ENCODE assay signal across 8 cellular contexts in the genomic region with DNA sequence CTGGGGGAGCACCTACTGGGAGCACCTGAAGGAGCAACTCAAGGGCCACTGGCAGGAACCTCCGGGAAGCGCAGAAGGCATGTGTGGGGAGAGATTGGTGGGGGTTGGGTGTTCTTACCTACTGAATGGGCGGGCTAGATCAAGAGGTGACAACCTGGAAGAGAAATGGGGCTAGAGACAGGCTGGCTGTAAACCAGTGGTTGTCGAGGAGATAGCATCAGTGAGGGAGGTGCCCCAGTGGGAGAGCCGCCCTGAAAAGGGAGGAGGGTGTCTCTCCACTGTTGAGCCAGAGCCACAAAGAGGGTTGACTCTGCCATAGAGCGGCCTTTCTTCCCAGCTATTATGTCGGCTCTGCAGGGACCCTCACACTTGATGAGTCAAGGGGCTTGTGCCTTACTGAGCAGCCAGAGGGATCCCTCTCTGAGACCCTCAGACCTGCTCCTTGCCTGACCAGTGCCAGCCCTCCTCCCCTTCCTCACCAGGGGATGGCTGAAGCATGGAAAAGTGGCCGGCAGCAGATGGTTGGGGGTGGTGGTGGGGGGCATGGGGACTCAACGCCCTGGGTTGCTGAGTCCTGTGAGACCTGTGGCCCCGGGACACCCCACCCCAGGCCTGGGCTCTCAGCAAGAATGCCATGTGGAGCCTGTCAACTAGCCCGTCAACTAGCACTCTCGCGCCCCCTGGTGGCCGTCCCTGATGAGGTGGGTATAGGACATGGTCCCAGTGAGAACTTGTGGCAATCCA. TPM values are rescaled to one million over a fixed set of nuclear protein-coding genes. Genes with fewer than 3 reads are reported as not detected.
A peak's percentile ranks its signal among the peaks of the same experiment; 100 is the strongest.
DNase-seq lines count a peak whose midpoint lies in the region; ATAC-seq and TF ChIP-seq lines count a peak whose summit lies in the region.

No MANE protein-coding gene starts in this region.

- intact Hi-C loops in activated CD4-positive, alpha-beta memory T cell treated with anti-CD3 and anti-CD28 coated beads for 36 hours (cut with micrococcal nuclease), result loop anchor here (1.0 to 2.0 kb wide), 3 partner anchors 37 to 333 kb away; a partner anchor contains a TSS
- intact Hi-C loops in lower lobe of right lung (cut with DNase I), result loop anchor here (5.0 kb wide), 1 partner anchor 64 kb away; no protein-coding TSS in a partner anchor

- no peaks in the 10 kb centered on the region for H3K27me3 Mint-ChIP-seq in activated CD4-positive, alpha-beta memory T cell treated with anti-CD3 and anti-CD28 coated beads for 36 hours

- no peak overlapping the region for H3K4me3 Mint-ChIP-seq in activated CD4-positive, alpha-beta memory T cell treated with anti-CD3 and anti-CD28 coated beads for 36 hours

- peaks cover 15% of the 10 kb centered on the region for H3K4me1 Mint-ChIP-seq in activated CD4-positive, alpha-beta memory T cell treated with anti-CD3 and anti-CD28 coated beads for 36 hours (ENCODE audit: low read depth)

- peak; percentile 82 for DNase-seq in ACHN
- DNase-seq in NCI-H774 (lab: John Stamatoyannopoulos, UW), result peak; percentile 67
- DNase-seq in activated CD4-positive, alpha-beta memory T cell treated with anti-CD3 and anti-CD28 coated beads for 36 hours, result peak; percentile 97
- DNase-seq in dermis microvascular lymphatic vessel endothelial cell (ENCODE audit: low read depth in 2 of 2), result peak; percentile 43 to 75
- peak; percentile 95 for DNase-seq in lower lobe of right lung
- DNase-seq in stimulated activated CD8-positive, alpha-beta memory T cell treated with anti-CD3 and anti-CD28 coated beads, Interleukin-12 subunit alpha, Interleukin-12 subunit beta, amount 100 ng/mL, for 1 hour (ENCODE audit: low read depth), result peak; percentile 97

- H3K9me3 ChIP-seq in lower lobe of right lung, result no peaks in the 10 kb centered on the region

- H3K9me3 Mint-ChIP-seq in activated CD4-positive, alpha-beta memory T cell treated with anti-CD3 and anti-CD28 coated beads for 36 hours, result no peaks in the 10 kb centered on the region

- POLR2A ChIA-PET in activated CD4-positive, alpha-beta memory T cell treated with anti-CD3 and anti-CD28 coated beads for 36 hours (lab: Charles Lee), result interaction anchor here (2.2 kb wide), 1 partner anchor 73 kb away, joined by 4 read pairs; no protein-coding TSS in a partner anchor

- peak; percentile 74 for ATAC-seq in GM18867 (IDR thresholded peaks at IDR 0.05; ENCODE audit: unreplicated experiment)
- peak; percentile 80 for ATAC-seq in HG03439 (IDR thresholded peaks at IDR 0.05; ENCODE audit: unreplicated experiment)
- peak; percentile 97 to 98 for ATAC-seq in lower lobe of right lung

- H3K4me1 ChIP-seq in lower lobe of right lung, result peaks cover 7% of the 10 kb centered on the region

- in situ Hi-C loops in ACHN (cut with HindIII; ENCODE audit: low pct_ligation_motif_present, low pct_unique_long_range_greater_than_20kb, low sequenced_read_pairs), result no loop called here

- no peaks in the 10 kb centered on the region for H3K36me3 Mint-ChIP-seq in activated CD4-positive, alpha-beta memory T cell treated with anti-CD3 and anti-CD28 coated beads for 36 hours

- H3K27ac Mint-ChIP-seq in activated CD4-positive, alpha-beta memory T cell treated with anti-CD3 and anti-CD28 coated beads for 36 hours, result no peak overlapping the region

- H3K36me3 ChIP-seq in lower lobe of right lung, result no peaks in the 10 kb centered on the region

- H3K27ac ChIP-seq in lower lobe of right lung, result no peak overlapping the region

- no peak overlapping the region for H3K4me3 ChIP-seq in lower lobe of right lung

- CTCF ChIA-PET in activated CD4-positive, alpha-beta memory T cell treated with anti-CD3 and anti-CD28 coated beads for 36 hours (lab: Charles Lee), result interaction anchor here (0.6 to 7.2 kb wide), 12 partner anchors 9 to 330 kb away, joined by 3 to 96 read pairs (median 4); a partner anchor contains a TSS

- H3K27me3 ChIP-seq in lower lobe of right lung (ENCODE audit: low read depth), result no peaks in the 10 kb centered on the region

- TF ChIP-seq CTCF in lower lobe of right lung (IDR thresholded peaks at IDR 0.05), result peak; percentile 94

RNA-seq across cellular contexts. Expression of a gene that starts 36.4 kb away (rescaled TPM):
- 10 to 100 TPM; 21.5 to 23.6 TPM for total RNA-seq in activated CD4-positive, alpha-beta memory T cell treated with anti-CD3 and anti-CD28 coated beads for 36 hours
- total RNA-seq in dermis microvascular lymphatic vessel endothelial cell, result 14.4 and 18.1 TPM in 2 replicates
- total RNA-seq in lower lobe of right lung, result 23.9 TPM

RNA-seq across cellular contexts. Expression of a gene that starts 57.0 kb away (rescaled TPM):
- 100 to 1,000 TPM; 429 to 436 TPM for total RNA-seq in activated CD4-positive, alpha-beta memory T cell treated with anti-CD3 and anti-CD28 coated beads for 36 hours
- under 0.01 and 0.13 TPM in 2 replicates for total RNA-seq in dermis microvascular lymphatic vessel endothelial cell
- total RNA-seq in lower lobe of right lung, result 36.3 TPM

Comparison
In these comparisons a context has a peak if more than half of its experiments do, and no peak if none do; other contexts are left out.
1. RNA of a gene that starts 57.0 kb away (total RNA-seq): 429 to 436 TPM in activated CD4-positive, alpha-beta memory T cell treated with anti-CD3 and anti-CD28 coated beads for 36 hours and 36.3 TPM in lower lobe of right lung (single experiment); under 0.01 to 0.13 TPM in dermis microvascular lymphatic vessel endothelial cell; every median in the first group is over 10 times any median in the second.
2. Peak in every context shown above with its lines, with median percentiles within 50 percentile points of each other: DNase-seq and ATAC-seq.